ENCODE assay signal across 1 cellular context in genomic region chr11:72343159-72343756, GRCh38.
TF ChIP-seq lines count a peak whose summit lies in the region.

No MANE protein-coding gene starts in this region.

TF ChIP-seq in K562, 482 proteins besides CTCF, POLR2A, EP300 and RAD21 (continued from another document):
- TF ChIP-seq ZNF24 (IDR thresholded peaks at IDR 0.05) (no peak), KDM5B (IDR thresholded peaks at IDR 0.05; ENCODE audit: insufficient replicate concordance, low read depth, low read length) (peak; percentile 48), NR2C2 (CRISPR knock-in tag; IDR thresholded peaks at IDR 0.05) (no peak), NR2C2 (tag; IDR thresholded peaks at IDR 0.05) (no peak)
